Comparison of ENCODE assay signal across 8 cellular contexts in genomic region chr14:59028476-59029202, GRCh38.
DNase-seq lines count a peak whose midpoint lies in the region; ATAC-seq and TF ChIP-seq lines count a peak whose summit lies in the region.

No MANE protein-coding gene starts in this region.

- CTCF ChIA-PET in RWPE1 (lab: Yijun Ruan, JAX) = interaction anchor here (0.6 to 1.5 kb wide), 10 partner anchors 25 to 1073 kb away, joined by 3 to 5 read pairs (median 3); no protein-coding TSS in a partner anchor

- H3K4me2 ChIP-seq in MM.1S (ENCODE audit: low read depth, low read length) = peak overlapping the region; percentile 37

- no peak overlapping the region for H3K9ac ChIP-seq in MM.1S (ENCODE audit: low read length)
- H3K9ac ChIP-seq in liver (ENCODE audit: low read depth in 1 of 2, low read length in 2 of 2) = no peak overlapping the region

- no peaks in the 10 kb centered on the region for H3K27me3 Mint-ChIP-seq in chondrocyte (ENCODE audit: low read depth)
- H3K27me3 Mint-ChIP-seq in stimulated activated memory B cell treated with anti-CD40 and anti-IgM and Interleukin-4, amounts not matched to agents 10 μg/mL and 1 μg/mL and 100 μg/mL, for 72 hours = no peaks in the 10 kb centered on the region

- H3K27ac ChIP-seq in MM.1S (ENCODE audit: low read length) = no peak overlapping the region
- no peak overlapping the region for H3K27ac ChIP-seq in RWPE1
- no peak overlapping the region for H3K27ac ChIP-seq in liver (ENCODE audit: low read depth in 1 of 2, low read length in 2 of 2)

- peak; percentile 86 to 94 for TF ChIP-seq RAD21 in liver (IDR thresholded peaks at IDR 0.05)

- ATAC-seq in HG02571 (IDR thresholded peaks at IDR 0.05; ENCODE audit: unreplicated experiment) = peak; percentile 74
- ATAC-seq in stimulated activated memory B cell treated with anti-CD40 and anti-IgM and Interleukin-4, amounts not matched to agents 10 μg/mL and 1 μg/mL and 100 μg/mL, for 72 hours = peak; percentile 64

- H3K9me3 ChIP-seq in MM.1S (replicated peaks; ENCODE audit: insufficient read depth, low read length) (no peaks in the 10 kb centered on the region), liver (ENCODE audit: control insufficient read depth in 4 of 4, low read length in 3 of 4) (no peaks in the 10 kb centered on the region)

- no peaks in the 10 kb centered on the region for H4K20me1 ChIP-seq in MM.1S (ENCODE audit: insufficient read depth, low read length)

- H3K4me1 Mint-ChIP-seq in chondrocyte (ENCODE audit: low read depth) = peaks cover 19% of the 10 kb centered on the region
- H3K4me1 Mint-ChIP-seq in stimulated activated memory B cell treated with anti-CD40 and anti-IgM and Interleukin-4, amounts not matched to agents 10 μg/mL and 1 μg/mL and 100 μg/mL, for 72 hours = no peaks in the 10 kb centered on the region

- H2AFZ ChIP-seq in MM.1S (ENCODE audit: low read length) = peak overlapping the region; percentile 41; the same call in 1 of the 2 replicates

- H3K36me3 ChIP-seq in MM.1S (replicated peaks; ENCODE audit: insufficient read depth, low read length) (no peaks in the 10 kb centered on the region), liver (ENCODE audit: control insufficient read depth in 4 of 4, insufficient read depth in 3 of 4, low read depth in 1 of 4, low read length in 3 of 4) (no peaks in the 10 kb centered on the region)

- H3K4me3 Mint-ChIP-seq in chondrocyte (ENCODE audit: unreplicated experiment) = no peak overlapping the region
- peak overlapping the region; percentile 49 for H3K4me3 Mint-ChIP-seq in stimulated activated memory B cell treated with anti-CD40 and anti-IgM and Interleukin-4, amounts not matched to agents 10 μg/mL and 1 μg/mL and 100 μg/mL, for 72 hours

- no peaks in the 10 kb centered on the region for H3F3A ChIP-seq in MM.1S (ENCODE audit: insufficient read depth, low read length)

- peak overlapping the region; percentile 81 for H3K27ac Mint-ChIP-seq in chondrocyte (ENCODE audit: unreplicated experiment)
- peak overlapping the region; percentile 7 for H3K27ac Mint-ChIP-seq in stimulated activated memory B cell treated with anti-CD40 and anti-IgM and Interleukin-4, amounts not matched to agents 10 μg/mL and 1 μg/mL and 100 μg/mL, for 72 hours

- under 1% methylated on average over 5 of the region's 5 CpGs for WGBS in liver

- H3K4me1 ChIP-seq in MM.1S (ENCODE audit: low read length) = 0 out of 2 replicates have a peak, but pooled peaks cover 6% of the 10 kb centered on the region
- H3K4me1 ChIP-seq in liver (ENCODE audit: control insufficient read depth in 4 of 4, insufficient read depth in 4 of 4, low read length in 3 of 4) = peaks cover 0 to 4% (median 0%) of the 10 kb centered on the region in 4 donors

- no peaks in the 10 kb centered on the region for H3K9me2 ChIP-seq in MM.1S (replicated peaks; ENCODE audit: insufficient read depth, low read length)

- H3K27me3 ChIP-seq in MM.1S (replicated peaks; ENCODE audit: insufficient read depth, low read length) (no peaks in the 10 kb centered on the region), liver (ENCODE audit: control insufficient read depth in 4 of 4, insufficient read depth in 4 of 4, low read length in 3 of 4) (no peaks in the 10 kb centered on the region)

- H3K36me3 Mint-ChIP-seq in chondrocyte (ENCODE audit: low read depth) = peaks cover 3% of the 10 kb centered on the region
- no peaks in the 10 kb centered on the region for H3K36me3 Mint-ChIP-seq in stimulated activated memory B cell treated with anti-CD40 and anti-IgM and Interleukin-4, amounts not matched to agents 10 μg/mL and 1 μg/mL and 100 μg/mL, for 72 hours

- no peaks in the 10 kb centered on the region for H3K79me2 ChIP-seq in MM.1S (ENCODE audit: low read length)

- TF ChIP-seq CTCF in GM12873 (IDR thresholded peaks at IDR 0.05; ENCODE audit: insufficient read depth, low read depth, low read length, missing control alignments) = peak; percentile 94
- TF ChIP-seq CTCF in MM.1S (IDR thresholded peaks at IDR 0.05; ENCODE audit: low read length) = peak; percentile 70
- peak; percentile 92 for TF ChIP-seq CTCF in RWPE1 (conservative IDR thresholded peaks at IDR 0.05; ENCODE audit: low read depth)
- peak; percentile 92 for TF ChIP-seq CTCF in chondrocyte (IDR thresholded peaks at IDR 0.05)
- TF ChIP-seq CTCF in liver (IDR thresholded peaks at IDR 0.05; ENCODE audit: low read depth, low read length, missing input control) = peak; percentile 78

- POLR2A ChIA-PET in RWPE1 (lab: Yijun Ruan, JAX; ENCODE audit: low non-redundant PET) = no interaction called here

- H3K9me3 Mint-ChIP-seq in chondrocyte (ENCODE audit: low read depth) = peaks cover 5% of the 10 kb centered on the region
- H3K9me3 Mint-ChIP-seq in stimulated activated memory B cell treated with anti-CD40 and anti-IgM and Interleukin-4, amounts not matched to agents 10 μg/mL and 1 μg/mL and 100 μg/mL, for 72 hours = no peaks in the 10 kb centered on the region

- peak; percentile 90 for DNase-seq in A172 (ENCODE audit: low spot score)
- DNase-seq in MM.1S = peak; percentile 51
- DNase-seq in RWPE1 (ENCODE audit: low spot score) = peak; percentile 60
- no peak for DNase-seq in chondrocyte (ENCODE audit: low spot score)

- H3K4me3 ChIP-seq in MM.1S (ENCODE audit: low read length) = 0 out of 2 replicates have a peak overlapping the region, but pooled peaks have one; percentile 7
- H3K4me3 ChIP-seq in liver (ENCODE audit: low read depth in 1 of 3, low read length in 3 of 3) = no peak overlapping the region

TF ChIP-seq in liver, 16 proteins besides CTCF, POLR2A, EP300 and RAD21:
- no peak for TF ChIP-seq FOXA2 (IDR thresholded peaks at IDR 0.05)
- TF ChIP-seq HNF4A (conservative IDR thresholded peaks at IDR 0.05) = no peak
- no peak for TF ChIP-seq HNF4G (IDR thresholded peaks at IDR 0.05)
- no peak for TF ChIP-seq TAF1 (conservative IDR thresholded peaks at IDR 0.05)
- TF ChIP-seq ZBTB33 (IDR thresholded peaks at IDR 0.05) = no peak
- TF ChIP-seq RXRA (IDR thresholded peaks at IDR 0.05) = no peak
- TF ChIP-seq NR2F2 (IDR thresholded peaks at IDR 0.05) = no peak
- no peak for TF ChIP-seq SP1 (IDR thresholded peaks at IDR 0.05)
- TF ChIP-seq GABPA (IDR thresholded peaks at IDR 0.05 in 1 of 2, conservative IDR thresholded peaks at IDR 0.05 in 1 of 2) = no peak
- no peak for TF ChIP-seq ATF3 (IDR thresholded peaks at IDR 0.05)
- no peak for TF ChIP-seq MAX (IDR thresholded peaks at IDR 0.05)
- no peak for TF ChIP-seq EGR1 (IDR thresholded peaks at IDR 0.05; ENCODE audit: low read depth in 2 of 2)
